ENCODE assay signal across 8 cellular contexts in genomic region chr7:54841772-54842707, GRCh38.
DNase-seq lines count a peak whose midpoint lies in the region; TF ChIP-seq lines count a peak whose summit lies in the region.

No MANE protein-coding gene starts in this region.

- H3K9me3 Mint-ChIP-seq in osteocyte (ENCODE audit: unreplicated experiment) = no peaks in the 10 kb centered on the region

- H3K4me3 Mint-ChIP-seq in osteocyte (ENCODE audit: unreplicated experiment) = peak overlapping the region; percentile 40

- no peaks in the 10 kb centered on the region for H3K36me3 Mint-ChIP-seq in osteocyte (ENCODE audit: unreplicated experiment)

- H3K27me3 ChIP-seq in MG63 = no peaks in the 10 kb centered on the region
- no peaks in the 10 kb centered on the region for H3K27me3 ChIP-seq in dorsolateral prefrontal cortex

- intact Hi-C loops in dorsolateral prefrontal cortex (cut with DNase I) = no loop called here

- no peaks in the 10 kb centered on the region for H3K9me3 ChIP-seq in MG63

- TF ChIP-seq CTCF in GM12865 (IDR thresholded peaks at IDR 0.05; ENCODE audit: insufficient read depth, low read depth, low read length, missing control alignments) (peak; percentile 36), dorsolateral prefrontal cortex (IDR thresholded peaks at IDR 0.05 in 54 of 56, conservative IDR thresholded peaks at IDR 0.05 in 2 of 56; ENCODE audit: low read depth in 1 of 56, partially characterized antibody in 56 of 56) (peak in 31 of 56 donors; percentile 7 to 47 (median 26)), osteocyte (IDR thresholded peaks at IDR 0.05) (peak; percentile 34)

- H3K4me3 ChIP-seq in GM12865 (ENCODE audit: low read depth, low read length) = no peak overlapping the region
- H3K4me3 ChIP-seq in MG63 = no peak overlapping the region
- no peak overlapping the region for H3K4me3 ChIP-seq in dorsolateral prefrontal cortex

- DNase-seq in GM12865 (ENCODE audit: low read depth) (peak; percentile 24), MG63 (peak; percentile 57), dorsolateral prefrontal cortex (no peak), osteocyte (ENCODE audit: extremely low spot score, unreplicated experiment) (no peak), 8988T (no peak), Ammon's horn (ENCODE audit: low spot score) (no peak)
- no peak for DNase-seq in activated CD8-positive, alpha-beta memory T cell treated with anti-CD3 and anti-CD28 coated beads, Interleukin-2, amount 50 U/mL, for 4 hours
- no peak for DNase-seq in activated CD4-positive, CD25-positive, alpha-beta regulatory T cell (lab: John Stamatoyannopoulos, UW)

- H3K27ac Mint-ChIP-seq in osteocyte (ENCODE audit: unreplicated experiment) = peak overlapping the region; percentile 76

- no peaks in the 10 kb centered on the region for H3K36me3 ChIP-seq in MG63

- no peaks in the 10 kb centered on the region for H3K27me3 Mint-ChIP-seq in osteocyte (ENCODE audit: unreplicated experiment)

- H3K4me1 Mint-ChIP-seq in osteocyte (ENCODE audit: unreplicated experiment) = peaks cover 78% of the 10 kb centered on the region

- no peak overlapping the region for H3K27ac ChIP-seq in dorsolateral prefrontal cortex

Comparison
In these comparisons a context has a peak if more than half of its experiments do, and no peak if none do; other contexts are left out.
1. DNase-seq: peak in GM12865 (single experiment) and MG63 (single experiment); none in dorsolateral prefrontal cortex (0 of 10), osteocyte (single experiment), activated CD8-positive, alpha-beta memory T cell treated with anti-CD3 and anti-CD28 coated beads, Interleukin-2, amount 50 U/mL, for 4 hours (single experiment), 8988T (single experiment), Ammon's horn (single experiment) and activated CD4-positive, CD25-positive, alpha-beta regulatory T cell (0 of 4).
2. Peak in every context shown above with its lines, with median percentiles within 50 percentile points of each other: CTCF ChIP-seq.